26 cellular contexts compared by ENCODE assay signal in genomic region chr2:13067508-13067907, GRCh38.
"Had no signal": no experiment of that assay in that cellular context is flagged by ENCODE, and none has a peak within 500 bp of the region (broad histone marks: within the 10 kb centered on the region; RNA-seq: fewer than 3 reads in every experiment).

No MANE protein-coding gene starts in this region.

- FAIRE-seq: endometrium had no signal

- H3K36me3 ChIP-seq: esophagus muscularis mucosa, heart right ventricle, left lung, prostate gland, sigmoid colon, stomach, thyroid gland, vagina had no signal

- H3K9me3 ChIP-seq: esophagus muscularis mucosa, heart right ventricle, left lung, prostate gland, sigmoid colon, stomach, thyroid gland, vagina had no signal

- H3K27me3 ChIP-seq: esophagus muscularis mucosa, heart right ventricle, left lung, sigmoid colon, stomach, thyroid gland, vagina had no signal

- H3K4me3 ChIP-seq: esophagus muscularis mucosa, heart right ventricle, left lung, prostate gland, sigmoid colon, stomach, thyroid gland, vagina had no signal

- H3K27ac ChIP-seq: esophagus muscularis mucosa, heart right ventricle, left lung, prostate gland, sigmoid colon, stomach, thyroid gland, vagina had no signal

- DNase-seq: cortex of kidney; effector memory CD8-positive, alpha-beta T cell; foreskin melanocyte; glutamatergic neuron; heart right ventricle; hippocampal formation; islet precursor cell; left lung; mesendoderm; midbrain; naive thymus-derived CD8-positive, alpha-beta T cell; nephron progenitor cell; nucleus accumbens; right cardiac atrium; sigmoid colon; stimulated activated CD4-positive, alpha-beta T cell treated with anti-CD3 and anti-CD28 coated beads, Interleukin-2, amount 100 ng/mL, for 24 hours; stimulated activated CD4-positive, alpha-beta T cell treated with anti-CD3 and anti-CD28 coated beads, Interleukin-4, amount 100 ng/mL, for 24 hours; stimulated activated naive CD4-positive, alpha-beta T cell treated with Interleukin-2 at 50 U/mL for 16 hours; stomach; thyroid gland; trophoblast cell had no signal

- ATAC-seq: effector memory CD8-positive, alpha-beta T cell; heart right ventricle; left lung; naive thymus-derived CD8-positive, alpha-beta T cell; right cardiac atrium; stimulated activated effector memory CD8-positive, alpha-beta T cell treated with anti-CD3 and anti-CD28 coated beads, Interleukin-12 subunit alpha, Interleukin-12 subunit beta, amount 100 ng/mL, for 72 hours had no signal

- H3K4me1 ChIP-seq: esophagus muscularis mucosa, heart right ventricle, left lung, prostate gland, sigmoid colon, stomach, thyroid gland, vagina had no signal
